In the genomic region with DNA sequence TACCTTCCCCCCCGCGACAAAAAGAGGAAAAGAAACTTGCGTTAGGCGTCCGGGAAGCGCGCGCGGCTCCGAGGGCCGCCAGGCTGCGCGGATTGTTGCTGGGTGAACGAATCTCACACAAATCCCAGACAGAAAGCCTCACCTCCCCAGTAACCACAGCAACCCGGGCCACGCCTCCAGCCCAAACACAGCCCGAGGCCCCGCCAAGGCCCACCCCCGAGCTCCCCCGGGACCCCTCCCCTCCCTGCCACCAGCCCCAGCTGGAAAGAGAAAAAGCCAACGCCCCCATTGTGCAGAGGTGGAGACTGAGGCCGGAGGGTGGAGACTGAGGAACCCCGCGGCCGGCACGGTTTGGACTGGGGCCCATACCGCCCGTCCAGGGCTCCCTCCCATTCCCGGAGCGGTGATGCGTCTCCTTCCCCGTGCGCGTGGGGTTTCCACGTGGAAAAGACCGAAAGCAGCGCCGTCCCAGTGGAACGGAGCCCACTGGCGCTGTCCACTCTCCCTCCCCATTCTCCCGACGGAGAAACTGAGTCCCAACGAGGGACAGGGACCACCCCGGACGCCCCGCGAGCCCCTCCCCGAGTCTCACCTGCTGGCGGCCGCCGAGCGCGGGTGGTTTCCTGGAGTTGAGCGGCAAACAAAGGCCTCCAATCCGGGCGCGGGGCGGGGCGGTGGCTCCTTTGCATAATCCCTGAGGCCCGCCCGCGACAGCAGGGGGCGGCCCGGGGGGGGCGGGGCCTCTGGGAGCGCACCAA, we compare ENCODE assay signal across 1 cellular context.
A peak's percentile ranks its signal among the peaks of the same experiment; 100 is the strongest.
TF ChIP-seq lines count a peak whose summit lies in the region.

No MANE protein-coding gene starts in this region.

TF ChIP-seq in K562, 482 proteins besides CTCF, POLR2A, EP300 and RAD21 (continued from another document and continues in another):
- TF ChIP-seq POLR3G (IDR thresholded peaks at IDR 0.05; ENCODE audit: extremely low read depth, insufficient read length, insufficient replicate concordance): no peak
- peak; percentile 24; the same call in 1 of the 2 replicates for TF ChIP-seq EGR1 (conservative IDR thresholded peaks at IDR 0.05)
- TF ChIP-seq ZBTB17 (CRISPR knock-in tag; IDR thresholded peaks at IDR 0.05): 0 out of 2 replicates have a peak, but pooled peaks have one; percentile 23
- TF ChIP-seq CTBP1 (IDR thresholded peaks at IDR 0.05; ENCODE audit: borderline replicate concordance): peak; percentile 58; the same call in 1 of the 2 replicates
- peak; percentile 30 for TF ChIP-seq MXD1 (CRISPR knock-in tag; IDR thresholded peaks at IDR 0.05; ENCODE audit: borderline replicate concordance, poor library complexity, severe bottlenecking)
- TF ChIP-seq, protein P1, sequence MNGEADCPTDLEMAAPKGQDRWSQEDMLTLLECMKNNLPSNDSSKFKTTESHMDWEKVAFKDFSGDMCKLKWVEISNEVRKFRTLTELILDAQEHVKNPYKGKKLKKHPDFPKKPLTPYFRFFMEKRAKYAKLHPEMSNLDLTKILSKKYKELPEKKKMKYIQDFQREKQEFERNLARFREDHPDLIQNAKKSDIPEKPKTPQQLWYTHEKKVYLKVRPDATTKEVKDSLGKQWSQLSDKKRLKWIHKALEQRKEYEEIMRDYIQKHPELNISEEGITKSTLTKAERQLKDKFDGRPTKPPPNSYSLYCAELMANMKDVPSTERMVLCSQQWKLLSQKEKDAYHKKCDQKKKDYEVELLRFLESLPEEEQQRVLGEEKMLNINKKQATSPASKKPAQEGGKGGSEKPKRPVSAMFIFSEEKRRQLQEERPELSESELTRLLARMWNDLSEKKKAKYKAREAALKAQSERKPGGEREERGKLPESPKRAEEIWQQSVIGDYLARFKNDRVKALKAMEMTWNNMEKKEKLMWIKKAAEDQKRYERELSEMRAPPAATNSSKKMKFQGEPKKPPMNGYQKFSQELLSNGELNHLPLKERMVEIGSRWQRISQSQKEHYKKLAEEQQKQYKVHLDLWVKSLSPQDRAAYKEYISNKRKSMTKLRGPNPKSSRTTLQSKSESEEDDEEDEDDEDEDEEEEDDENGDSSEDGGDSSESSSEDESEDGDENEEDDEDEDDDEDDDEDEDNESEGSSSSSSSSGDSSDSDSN (IDR thresholded peaks at IDR 0.05; ENCODE audit: borderline replicate concordance in 1 of 2, low read depth in 2 of 2, low read length in 2 of 2): 0 out of 4 replicates have a peak, but pooled peaks of 1 of the 2 experiments have one; percentile 3
- TF ChIP-seq ZNF740 (CRISPR knock-in tag; IDR thresholded peaks at IDR 0.05): 0 out of 2 replicates have a peak, but pooled peaks have one; percentile 14
- TF ChIP-seq ZNF740 (tag; IDR thresholded peaks at IDR 0.05): no peak
- TF ChIP-seq PTRF (tag; IDR thresholded peaks at IDR 0.05): no peak
- TF ChIP-seq MNT (conservative IDR thresholded peaks at IDR 0.05): peak; percentile 82 to 92
- peak; percentile 38; the same call in 1 of the 2 replicates for TF ChIP-seq CC2D1A (IDR thresholded peaks at IDR 0.05)
- TF ChIP-seq MAZ (CRISPR knock-in tag; conservative IDR thresholded peaks at IDR 0.05 in 1 of 2, IDR thresholded peaks at IDR 0.05 in 1 of 2): peak in 1 of 2 experiments; percentile 76; a peak in 3 of 4 replicates
- TF ChIP-seq L3MBTL2 (IDR thresholded peaks at IDR 0.05): peak; percentile 57
- peak; percentile 22; the same call in 1 of the 2 replicates for TF ChIP-seq FOXP1 (CRISPR knock-in tag; IDR thresholded peaks at IDR 0.05)
- TF ChIP-seq CXXC5 (CRISPR knock-in tag; IDR thresholded peaks at IDR 0.05): peak; percentile 73
- peak; percentile 78; the same call in 1 of the 2 replicates for TF ChIP-seq NKRF (IDR thresholded peaks at IDR 0.05; ENCODE audit: borderline replicate concordance)
- TF ChIP-seq DNMT1 (IDR thresholded peaks at IDR 0.05): peak; percentile 89; the same call in 1 of the 2 replicates
- TF ChIP-seq, protein P2, sequence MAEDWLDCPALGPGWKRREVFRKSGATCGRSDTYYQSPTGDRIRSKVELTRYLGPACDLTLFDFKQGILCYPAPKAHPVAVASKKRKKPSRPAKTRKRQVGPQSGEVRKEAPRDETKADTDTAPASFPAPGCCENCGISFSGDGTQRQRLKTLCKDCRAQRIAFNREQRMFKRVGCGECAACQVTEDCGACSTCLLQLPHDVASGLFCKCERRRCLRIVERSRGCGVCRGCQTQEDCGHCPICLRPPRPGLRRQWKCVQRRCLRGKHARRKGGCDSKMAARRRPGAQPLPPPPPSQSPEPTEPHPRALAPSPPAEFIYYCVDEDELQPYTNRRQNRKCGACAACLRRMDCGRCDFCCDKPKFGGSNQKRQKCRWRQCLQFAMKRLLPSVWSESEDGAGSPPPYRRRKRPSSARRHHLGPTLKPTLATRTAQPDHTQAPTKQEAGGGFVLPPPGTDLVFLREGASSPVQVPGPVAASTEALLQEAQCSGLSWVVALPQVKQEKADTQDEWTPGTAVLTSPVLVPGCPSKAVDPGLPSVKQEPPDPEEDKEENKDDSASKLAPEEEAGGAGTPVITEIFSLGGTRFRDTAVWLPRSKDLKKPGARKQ (CRISPR knock-in tag; IDR thresholded peaks at IDR 0.05): no peak
- TF ChIP-seq TAF9B (IDR thresholded peaks at IDR 0.05; ENCODE audit: partially characterized antibody): no peak
- no peak for TF ChIP-seq CCAR2 (IDR thresholded peaks at IDR 0.05; ENCODE audit: low read depth, low read length)
- TF ChIP-seq ZFX (CRISPR knock-in tag; IDR thresholded peaks at IDR 0.05): peak; percentile 38; the same call in 1 of the 2 replicates
- TF ChIP-seq ELF1 (tag; IDR thresholded peaks at IDR 0.05): peak; percentile 13; the same call in 1 of the 2 replicates
- 0 out of 2 replicates have a peak, but pooled peaks have one; percentile 27 for TF ChIP-seq MTA3 (IDR thresholded peaks at IDR 0.05; ENCODE audit: borderline replicate concordance)
- peak; percentile 34 for TF ChIP-seq DACH1 (IDR thresholded peaks at IDR 0.05; ENCODE audit: partially characterized antibody)
- 0 out of 4 replicates have a peak, but pooled peaks of 1 of the 2 experiments have one; percentile 20 for TF ChIP-seq TRIM24 (IDR thresholded peaks at IDR 0.05)
- TF ChIP-seq PBX2 (CRISPR knock-in tag; IDR thresholded peaks at IDR 0.05; ENCODE audit: low read depth): no peak
- 0 out of 2 replicates have a peak, but pooled peaks have one; percentile 31 for TF ChIP-seq PBX2 (tag; conservative IDR thresholded peaks at IDR 0.05; ENCODE audit: low read depth)
- TF ChIP-seq SP2 (IDR thresholded peaks at IDR 0.05; ENCODE audit: extremely low read depth, low read depth, low read length, poor library complexity, severe bottlenecking): peak; percentile 29
- peak; percentile 63; the same call in 1 of the 2 replicates for TF ChIP-seq SUPT5H (IDR thresholded peaks at IDR 0.05)
- peak; percentile 35 for TF ChIP-seq KDM5B (IDR thresholded peaks at IDR 0.05; ENCODE audit: insufficient replicate concordance, low read depth, low read length)
- TF ChIP-seq ZNF197 (CRISPR knock-in tag; IDR thresholded peaks at IDR 0.05; ENCODE audit: low read depth): no peak
- 0 out of 2 replicates have a peak, but pooled peaks have one; percentile 32 for TF ChIP-seq TARDBP (IDR thresholded peaks at IDR 0.05)
- TF ChIP-seq RB1 (IDR thresholded peaks at IDR 0.05; ENCODE audit: low read depth): peak; percentile 40; the same call in 1 of the 2 replicates
- TF ChIP-seq ILK (tag; IDR thresholded peaks at IDR 0.05; ENCODE audit: borderline replicate concordance, low read depth): no peak
- TF ChIP-seq GABPA (tag; conservative IDR thresholded peaks at IDR 0.05; ENCODE audit: low read depth): peak; percentile 53
- TF ChIP-seq SIN3A (IDR thresholded peaks at IDR 0.05; ENCODE audit: borderline replicate concordance in 2 of 2, control insufficient read depth in 1 of 2, low read depth in 2 of 2, low read length in 2 of 2): peak in 1 of 2 experiments; percentile 65; a peak in 1 of 4 replicates
- no peak; a peak in 3 of 4 replicates for TF ChIP-seq NRF1 (conservative IDR thresholded peaks at IDR 0.05 in 1 of 2, IDR thresholded peaks at IDR 0.05 in 1 of 2)
- TF ChIP-seq RCOR1 (IDR thresholded peaks at IDR 0.05; ENCODE audit: borderline replicate concordance in 1 of 2, low read depth in 2 of 2, low read length in 2 of 2): peak in 1 of 2 experiments; percentile 75; a peak in 1 of 4 replicates
- peak; percentile 72 for TF ChIP-seq MAX (CRISPR knock-in tag; IDR thresholded peaks at IDR 0.05)
- TF ChIP-seq ARID1B (IDR thresholded peaks at IDR 0.05): no peak
- 0 out of 2 replicates have a peak, but pooled peaks have one; percentile 20 for TF ChIP-seq FOXJ2 (tag; IDR thresholded peaks at IDR 0.05)
- peak; percentile 39; the same call in 1 of the 2 replicates for TF ChIP-seq NBN (IDR thresholded peaks at IDR 0.05; ENCODE audit: low read depth)
- TF ChIP-seq CBFA2T2 (conservative IDR thresholded peaks at IDR 0.05): no peak
- peak; percentile 87 for TF ChIP-seq ZBTB7A (IDR thresholded peaks at IDR 0.05; ENCODE audit: borderline replicate concordance, control insufficient read depth, low read depth, low read length)
- TF ChIP-seq SAFB (IDR thresholded peaks at IDR 0.05; ENCODE audit: borderline replicate concordance, low read depth, low read length): peak; percentile 76; the same call in 1 of the 2 replicates
- peak; percentile 47 for TF ChIP-seq RBBP5 (IDR thresholded peaks at IDR 0.05; ENCODE audit: borderline replicate concordance, insufficient read depth, low read length, poor library complexity, severe bottlenecking)
- no peak for TF ChIP-seq POLR2B (IDR thresholded peaks at IDR 0.05; ENCODE audit: low read depth, partially characterized antibody)
- TF ChIP-seq SAP30 (IDR thresholded peaks at IDR 0.05; ENCODE audit: borderline replicate concordance, insufficient read depth, low read depth, low read length, poor library complexity, severe bottlenecking): peak; percentile 66
- TF ChIP-seq NFIC (IDR thresholded peaks at IDR 0.05): peak; percentile 71
- TF ChIP-seq TOE1 (IDR thresholded peaks at IDR 0.05; ENCODE audit: borderline replicate concordance): peak; percentile 39; the same call in 1 of the 2 replicates
- no peak for TF ChIP-seq TOE1 (CRISPR knock-in tag; IDR thresholded peaks at IDR 0.05; ENCODE audit: borderline replicate concordance, low read depth)
- no peak for TF ChIP-seq ATF1 (CRISPR knock-in tag; IDR thresholded peaks at IDR 0.05)
- peak; percentile 33; the same call in 1 of the 2 replicates for TF ChIP-seq ATF1 (tag; IDR thresholded peaks at IDR 0.05)
- TF ChIP-seq RBFOX2 (IDR thresholded peaks at IDR 0.05; ENCODE audit: low read depth, low read length): peak; percentile 91
- TF ChIP-seq SMAD1 (IDR thresholded peaks at IDR 0.05; ENCODE audit: low read depth, low read length, partially characterized antibody): peak; percentile 27
- peak; percentile 94 for TF ChIP-seq SMARCA5 (IDR thresholded peaks at IDR 0.05)
